7 cellular contexts compared by ENCODE assay signal in genomic region chr9:36165766-36166149, GRCh38. TPM values are rescaled to one million over a fixed set of nuclear protein-coding genes. Genes with fewer than 3 reads are reported as not detected.
DNase-seq lines count a peak whose midpoint lies in the region; ATAC-seq and TF ChIP-seq lines count a peak whose summit lies in the region.

No MANE protein-coding gene starts in this region.

- no peak for TF ChIP-seq POLR2A in IMR-90 (IDR thresholded peaks at IDR 0.05; ENCODE audit: low read depth, low read length)

- peak overlapping the region; percentile 67 for H3K9ac ChIP-seq in IMR-90 (ENCODE audit: low read depth, low read length)
- peak overlapping the region in 1 of 5 donors; percentile 59 for H3K9ac ChIP-seq in subcutaneous abdominal adipose tissue (ENCODE audit: low read length in 5 of 5)

- peak overlapping the region; percentile 79 for H3K4ac ChIP-seq in IMR-90 (ENCODE audit: low read depth, low read length)

- H4K20me1 ChIP-seq in IMR-90 (ENCODE audit: insufficient read depth, low read length): no peaks in the 10 kb centered on the region

- dilution Hi-C loops in IMR-90 (cut with HindIII; ENCODE audit: low sequenced_read_pairs, unreplicated experiment): no loop called here

- H2BK15ac ChIP-seq in IMR-90 (ENCODE audit: low read depth, low read length): no peak overlapping the region; the same call in 2 of the 3 replicates

- peaks cover 5% of the 10 kb centered on the region for H3K36me3 ChIP-seq in IMR-90 (ENCODE audit: control insufficient read depth, insufficient read depth, low read length)
- peaks cover 0 to 4% (median 2%) of the 10 kb centered on the region in 5 donors for H3K36me3 ChIP-seq in subcutaneous abdominal adipose tissue (ENCODE audit: control insufficient read depth in 5 of 5, insufficient read depth in 5 of 5, low read length in 5 of 5)

- TF ChIP-seq RAD21 in IMR-90 (IDR thresholded peaks at IDR 0.05; ENCODE audit: low read length): no peak

- H2BK120ac ChIP-seq in IMR-90 (ENCODE audit: low read depth, low read length): peak overlapping the region; percentile 50

- CTCF ChIA-PET in IMR-90 (lab: Yijun Ruan, JAX): interaction anchor here (0.6 to 1.5 kb wide), 5 partner anchors 17 to 211 kb away, joined by 3 to 9 read pairs (median 4); partner anchors contain the start of gene CLTA

- no peak overlapping the region for H2AK9ac ChIP-seq in IMR-90 (replicated peaks; ENCODE audit: low read depth, low read length, poor library complexity)

- H3K23ac ChIP-seq in IMR-90 (ENCODE audit: low read depth, low read length): peak overlapping the region; percentile 82; the same call in 1 of the 2 replicates

- H4K91ac ChIP-seq in IMR-90 (ENCODE audit: insufficient read depth, low read depth, low read length): peak overlapping the region; percentile 84

- peak overlapping the region; percentile 82 to 90; a peak in 3 of 4 replicates for H4K8ac ChIP-seq in IMR-90 (ENCODE audit: low read depth in 2 of 2, low read length in 2 of 2)

- no TSS peak for BruUV-seq in IMR-90 (replicated peaks; lab: Mats Ljungman, UMichigan)

- H3K9me3 ChIP-seq in IMR-90 (ENCODE audit: control insufficient read depth, insufficient read depth, low read length): no peaks in the 10 kb centered on the region
- H3K9me3 ChIP-seq in subcutaneous abdominal adipose tissue (ENCODE audit: control insufficient read depth in 5 of 5, low read length in 5 of 5): no peaks in the 10 kb centered on the region

- DNase-seq in IMR-90: peak; percentile 45
- peak; percentile 48 for DNase-seq in amniotic stem cell (lab: John Stamatoyannopoulos, UW)
- peak; percentile 69 for DNase-seq in hepatic stellate cell (ENCODE audit: low spot score)
- no peak for DNase-seq in NCI-H2227 (lab: John Stamatoyannopoulos, UW; ENCODE audit: unreplicated experiment)
- DNase-seq in HUDEP-2 (lab: John Stamatoyannopoulos, UW; ENCODE audit: unreplicated experiment in 76 of 76): no peak
- DNase-seq in GM20000 (ENCODE audit: low spot score): no peak

- H3K9me1 ChIP-seq in IMR-90 (ENCODE audit: insufficient read depth, low read length): peaks cover 28% of the 10 kb centered on the region

- TF ChIP-seq CTCF in IMR-90 (conservative IDR thresholded peaks at IDR 0.05; ENCODE audit: low read depth, low read length): no peak
- no peak for TF ChIP-seq CTCF in GM20000 (IDR thresholded peaks at IDR 0.05; ENCODE audit: extremely low read depth, missing control alignments)

- H2AFZ ChIP-seq in IMR-90 (replicated peaks; ENCODE audit: low read length, poor library complexity): peak overlapping the region; percentile 60

- H3K27me3 ChIP-seq in IMR-90 (ENCODE audit: control insufficient read depth, insufficient read depth, low read length) (no peaks in the 10 kb centered on the region; the same call in 1 of the 2 replicates), subcutaneous abdominal adipose tissue (ENCODE audit: control insufficient read depth in 5 of 5, insufficient read depth in 4 of 5, low read length in 5 of 5) (no peaks in the 10 kb centered on the region)

- H3K4me3 ChIP-seq in IMR-90 (ENCODE audit: insufficient read depth, low read depth, low read length) (peak overlapping the region; percentile 9; the same call in 1 of the 2 replicates), subcutaneous abdominal adipose tissue (ENCODE audit: low read depth in 1 of 5, low read length in 5 of 5) (peak overlapping the region; percentile 57 to 67 (median 64))

- H2AK5ac ChIP-seq in IMR-90 (ENCODE audit: low read depth, low read length): peak overlapping the region; percentile 66; the same call in 1 of the 2 replicates

- in situ Hi-C loops in IMR-90 (cut with MboI; ENCODE audit: low sequenced_read_pairs): no loop called here

- peaks cover 0 to 15% of the 10 kb centered on the region in 2 experiments; a peak in 2 of 4 replicates for H3K79me1 ChIP-seq in IMR-90 (ENCODE audit: low read depth in 1 of 2, low read length in 2 of 2)

- peak; percentile 8 for ATAC-seq in IMR-90 (ENCODE audit: low read depth)

- H3K27ac ChIP-seq in IMR-90 (ENCODE audit: insufficient read depth, low read length) (peak overlapping the region; percentile 35), subcutaneous abdominal adipose tissue (ENCODE audit: low read depth, low read length) (peak overlapping the region; percentile 37)

- POLR2A ChIA-PET in IMR-90 (lab: Charles Lee; ENCODE audit: unreplicated experiment): no interaction called here

- peak overlapping the region; percentile 77 for H3K4me2 ChIP-seq in IMR-90 (ENCODE audit: low read depth, low read length)

- peak overlapping the region; percentile 84 for H3K14ac ChIP-seq in IMR-90 (replicated peaks; ENCODE audit: low read depth, low read length)

- intact Hi-C loops in IMR-90 (cut with micrococcal nuclease): loop anchor here (1.0 to 2.0 kb wide), 3 partner anchors 63 to 210 kb away; no protein-coding TSS in a partner anchor

- no CpG with 5 or more reads among the region's 12 CpGs for WGBS in IMR-90 (ENCODE audit: extremely low coverage in 2 of 2, insufficient read length in 1 of 2), 2 experiments

- peak overlapping the region; percentile 84 for H3K18ac ChIP-seq in IMR-90 (ENCODE audit: low read depth, low read length)

- peaks cover 31% of the 10 kb centered on the region for H3K4me1 ChIP-seq in IMR-90 (ENCODE audit: control insufficient read depth, insufficient read depth, low read length)
- peaks cover 0 to 34% (median 19%) of the 10 kb centered on the region in 5 donors for H3K4me1 ChIP-seq in subcutaneous abdominal adipose tissue (ENCODE audit: control insufficient read depth in 5 of 5, insufficient read depth in 5 of 5, low read length in 5 of 5)

- H2BK5ac ChIP-seq in IMR-90 (ENCODE audit: low read depth, low read length, poor library complexity, severe bottlenecking): no peak overlapping the region

- H2BK20ac ChIP-seq in IMR-90 (ENCODE audit: low read depth, low read length): peak overlapping the region; percentile 57

- peak overlapping the region; percentile 91 for H4K5ac ChIP-seq in IMR-90 (ENCODE audit: low read depth, low read length)

- H3K56ac ChIP-seq in IMR-90 (ENCODE audit: extremely low read depth, insufficient read depth, low read length): no peak overlapping the region

TF ChIP-seq in IMR-90, 13 proteins besides CTCF, POLR2A, EP300 and RAD21:
- no peak for TF ChIP-seq RCOR1 (IDR thresholded peaks at IDR 0.05; ENCODE audit: insufficient replicate concordance, low read length)
- TF ChIP-seq MXI1 (IDR thresholded peaks at IDR 0.05; ENCODE audit: borderline replicate concordance, low read depth, low read length): no peak
- TF ChIP-seq CEBPB (IDR thresholded peaks at IDR 0.05; ENCODE audit: low read depth, low read length): no peak
- no peak for TF ChIP-seq ELK1 (IDR thresholded peaks at IDR 0.05; ENCODE audit: borderline replicate concordance, low read depth, low read length)
- TF ChIP-seq RFX5 (IDR thresholded peaks at IDR 0.05; ENCODE audit: low read depth, low read length): no peak
- no peak for TF ChIP-seq NFE2L2 (IDR thresholded peaks at IDR 0.05; ENCODE audit: low read depth, low read length)
- TF ChIP-seq SMC3 (IDR thresholded peaks at IDR 0.05; ENCODE audit: low read depth, low read length): no peak
- TF ChIP-seq CHD1 (IDR thresholded peaks at IDR 0.05; ENCODE audit: low read depth, low read length): no peak
- TF ChIP-seq MAFK (IDR thresholded peaks at IDR 0.05; ENCODE audit: low read depth, low read length): no peak
- no peak for TF ChIP-seq BHLHE40 (IDR thresholded peaks at IDR 0.05; ENCODE audit: low read depth, low read length)
- no peak for TF ChIP-seq FOS (IDR thresholded peaks at IDR 0.05; ENCODE audit: low read depth, low read length)
- TF ChIP-seq USF2 (IDR thresholded peaks at IDR 0.05; ENCODE audit: low read depth, low read length): no peak
- no peak for TF ChIP-seq MAZ (IDR thresholded peaks at IDR 0.05; ENCODE audit: borderline replicate concordance, low read depth, low read length)

RNA-seq across cellular contexts. Expression of gene CCIN, which starts 3.4 kb away (rescaled TPM):
- total RNA-seq in IMR-90 (2012; rRNA removed): 1.1 TPM in 2 replicates
- polyA plus RNA-seq in IMR-90 (2012; rRNA removed): 0.73 and 0.80 TPM in 2 replicates
- 0.32 and 0.48 TPM in 2 replicates for polyA plus RNA-seq in IMR-90 (2012; cell fraction: cytosol; rRNA removed)
- 0.58 and 0.65 TPM in 2 replicates for polyA plus RNA-seq in IMR-90 (2012; cell fraction: nucleus; rRNA removed; ENCODE audit: low replicate concordance)

RNA-seq across cellular contexts. Expression of gene CLTA, which starts 25.0 kb away (rescaled TPM):
- 133 and 208 TPM in 2 replicates for total RNA-seq in IMR-90 (2012; rRNA removed)
- polyA plus RNA-seq in IMR-90 (2012; rRNA removed): 246 and 280 TPM in 2 replicates
- polyA plus RNA-seq in IMR-90 (2012; cell fraction: cytosol; rRNA removed): 218 and 493 TPM in 2 replicates
- polyA plus RNA-seq in IMR-90 (2012; cell fraction: nucleus; rRNA removed; ENCODE audit: low replicate concordance): 63.6 and 110 TPM in 2 replicates

RNA-seq across cellular contexts. Expression of gene GLIPR2, which starts 29.2 kb away (rescaled TPM):
- 35.8 and 37.8 TPM in 2 replicates for total RNA-seq in IMR-90 (2012; rRNA removed)
- 42.7 and 43.3 TPM in 2 replicates for polyA plus RNA-seq in IMR-90 (2012; rRNA removed)
- polyA plus RNA-seq in IMR-90 (2012; cell fraction: cytosol; rRNA removed): 34.1 and 37.4 TPM in 2 replicates
- 14.4 and 29.4 TPM in 2 replicates for polyA plus RNA-seq in IMR-90 (2012; cell fraction: nucleus; rRNA removed; ENCODE audit: low replicate concordance)

Comparison
In these comparisons a context has a peak if more than half of its experiments do, and no peak if none do; other contexts are left out.
1. DNase-seq: peak in IMR-90 (single experiment), amniotic stem cell (single experiment) and hepatic stellate cell (single experiment); none in NCI-H2227 (single experiment), HUDEP-2 (0 of 76) and GM20000 (single experiment).